9 cellular contexts compared by ENCODE assay signal in the genomic region with DNA sequence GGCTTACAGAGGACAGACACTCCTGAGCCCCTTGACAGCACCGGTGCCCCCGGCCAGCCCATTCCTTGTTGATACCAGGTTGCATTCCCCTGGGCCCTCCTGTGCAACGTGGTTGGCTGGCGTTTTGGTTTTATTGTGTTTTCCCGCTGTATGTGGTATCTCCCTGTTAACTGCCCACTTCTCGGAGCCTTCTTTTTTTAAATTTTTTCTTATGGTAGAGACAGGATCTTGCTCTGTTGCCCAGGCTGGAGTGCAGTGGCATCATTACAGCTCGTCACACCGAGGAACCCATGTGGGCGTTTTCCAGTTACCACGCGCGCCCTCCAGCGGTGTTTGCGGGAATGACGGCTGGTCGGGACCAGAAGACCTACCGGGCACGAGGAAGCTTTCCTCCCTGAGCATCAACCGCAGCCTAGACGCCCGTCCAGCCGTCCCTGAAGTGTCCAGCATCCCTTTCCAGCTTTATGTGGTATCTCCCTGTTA. TPM values are rescaled to one million over a fixed set of nuclear protein-coding genes. Genes with fewer than 3 reads are reported as not detected.
DNase-seq lines count a peak whose midpoint lies in the region; ATAC-seq and TF ChIP-seq lines count a peak whose summit lies in the region.
"Had no signal": no experiment of that assay in that cellular context is flagged by ENCODE, and none has a peak within 500 bp of the region (broad histone marks: within the 10 kb centered on the region; RNA-seq: fewer than 3 reads in every experiment).

No MANE protein-coding gene starts in this region.

- H3F3A ChIP-seq in GM23248 (ENCODE audit: insufficient read depth) = no peaks in the 10 kb centered on the region

- TF ChIP-seq CTCF in BE2C (IDR thresholded peaks at IDR 0.05; ENCODE audit: low read depth, low read length) (peak; percentile 76), OCI-LY7 (conservative IDR thresholded peaks at IDR 0.05; ENCODE audit: low read length) (peak; percentile 82), parathyroid adenoma (IDR thresholded peaks at IDR 0.05) (peak; percentile 8)

- H4K20me1 ChIP-seq in GM23248 (ENCODE audit: insufficient read depth) = no peaks in the 10 kb centered on the region
- no peaks in the 10 kb centered on the region for H4K20me1 ChIP-seq in OCI-LY7 (ENCODE audit: insufficient read depth, low read length)

- POLR2A ChIA-PET in OCI-LY7 (lab: Charles Lee) = interaction anchor here (0.7 kb wide), 2 partner anchors 32 to 1791 kb away, joined by 3 to 4 read pairs; no protein-coding TSS in a partner anchor

- no peaks in the 10 kb centered on the region for H3K9me3 ChIP-seq in BE2C
- no peaks in the 10 kb centered on the region for H3K9me3 ChIP-seq in GM23248 (ENCODE audit: low read depth)
- H3K9me3 ChIP-seq in OCI-LY7 (ENCODE audit: low read length) = no peaks in the 10 kb centered on the region
- no peaks in the 10 kb centered on the region for H3K9me3 ChIP-seq in parathyroid adenoma (ENCODE audit: control insufficient read depth, low read length)

- ATAC-seq in HG03439 (IDR thresholded peaks at IDR 0.05; ENCODE audit: unreplicated experiment) (no peak), GM18498 (IDR thresholded peaks at IDR 0.05; ENCODE audit: unreplicated experiment) (no peak)

- in situ Hi-C loops in GM23248 (cut with MboI) = no loop called here

- no peak overlapping the region for H3K27ac ChIP-seq in GM23248
- no peak overlapping the region for H3K27ac ChIP-seq in OCI-LY7 (ENCODE audit: low read depth, low read length, poor library complexity, severe bottlenecking)
- no peak overlapping the region for H3K27ac ChIP-seq in parathyroid adenoma

- no TSS peak for BruUV-seq in OCI-LY7 (replicated peaks; lab: Mats Ljungman, UMichigan)

- peak; percentile 80 for DNase-seq in BE2C
- DNase-seq in GM23248 = peak; percentile 71
- DNase-seq in OCI-LY7 (ENCODE audit: low spot score) = peak; percentile 83
- peak; percentile 76 for DNase-seq in activated T-cell treated with anti-CD3 and anti-CD28 coated beads for 24 hours (ENCODE audit: low read depth)
- DNase-seq in fibroblast of gingiva (ENCODE audit: low read depth) = peak; percentile 23

- H2AFZ ChIP-seq in GM23248 (peak overlapping the region; percentile 89; the same call in 1 of the 2 replicates), OCI-LY7 (ENCODE audit: low read length) (peak overlapping the region; percentile 89; the same call in 1 of the 2 replicates), parathyroid adenoma (no peak overlapping the region)

- H3K4me2 ChIP-seq in GM23248 (ENCODE audit: unreplicated experiment) (no peak overlapping the region), OCI-LY7 (ENCODE audit: low read length) (peak overlapping the region; percentile 63), parathyroid adenoma (ENCODE audit: low read length) (no peak overlapping the region)

- no peaks in the 10 kb centered on the region for H3K27me3 ChIP-seq in BE2C
- no peaks in the 10 kb centered on the region for H3K27me3 ChIP-seq in GM23248 (replicated peaks; ENCODE audit: insufficient read depth)
- no peaks in the 10 kb centered on the region for H3K27me3 ChIP-seq in parathyroid adenoma (ENCODE audit: control insufficient read depth, insufficient read depth, low read length)

- H3K9me2 ChIP-seq in GM23248 (ENCODE audit: insufficient read depth) (no peaks in the 10 kb centered on the region), OCI-LY7 (ENCODE audit: insufficient read depth, low read length) (no peaks in the 10 kb centered on the region)

- no peak overlapping the region for H3K4me3 ChIP-seq in BE2C (ENCODE audit: low read depth, low read length)
- H3K4me3 ChIP-seq in GM23248 = no peak overlapping the region
- no peak overlapping the region for H3K4me3 ChIP-seq in OCI-LY7 (ENCODE audit: low read depth, low read length, poor library complexity, severe bottlenecking)
- no peak overlapping the region for H3K4me3 ChIP-seq in parathyroid adenoma (ENCODE audit: low read depth, low read length)

- H3K4me1 ChIP-seq in BE2C = no peaks in the 10 kb centered on the region
- H3K4me1 ChIP-seq in GM23248 (ENCODE audit: insufficient read depth) = no peaks in the 10 kb centered on the region
- H3K4me1 ChIP-seq in OCI-LY7 (ENCODE audit: insufficient read depth, low read length, poor library complexity, severe bottlenecking) = peaks cover 12% of the 10 kb centered on the region
- no peaks in the 10 kb centered on the region for H3K4me1 ChIP-seq in parathyroid adenoma

- intact Hi-C loops in OCI-LY7 (cut with micrococcal nuclease; ENCODE audit: unreplicated experiment) = loop anchor here (1.0 to 5.0 kb wide), 5 partner anchors 91 to 268 kb away; no protein-coding TSS in a partner anchor

- CTCF ChIA-PET in OCI-LY7 (lab: Charles Lee; ENCODE audit: unreplicated experiment) = interaction anchor here (0.6 to 1.7 kb wide), 6 partner anchors 10 to 184 kb away, joined by 3 to 7 read pairs (median 3); no protein-coding TSS in a partner anchor

- H3K36me3 ChIP-seq in BE2C (no peaks in the 10 kb centered on the region), GM23248 (ENCODE audit: low read depth) (no peaks in the 10 kb centered on the region), OCI-LY7 (ENCODE audit: insufficient read depth, low read length) (no peaks in the 10 kb centered on the region), parathyroid adenoma (ENCODE audit: control insufficient read depth, insufficient read depth, low read length) (no peaks in the 10 kb centered on the region)

- 33 to 38% methylated on average over 22 of the region's 22 CpGs for WGBS in GM23248 (ENCODE audit: low coverage in 1 of 2, low lambda C conversion rate in 2 of 2, missing lambda C conversion rate in 2 of 2), 2 experiments

- H3K79me2 ChIP-seq in GM23248 (ENCODE audit: insufficient read depth) (no peaks in the 10 kb centered on the region), OCI-LY7 (ENCODE audit: insufficient read depth, low read depth, low read length) (no peaks in the 10 kb centered on the region), parathyroid adenoma (no peaks in the 10 kb centered on the region)

- no peak overlapping the region for H3K9ac ChIP-seq in GM23248
- no peak overlapping the region for H3K9ac ChIP-seq in parathyroid adenoma

RNA-seq across cellular contexts. Expression of a gene that starts 16.9 kb away (rescaled TPM):
- 103 TPM for polyA plus RNA-seq in BE2C (2012; ENCODE audit: insufficient read depth, insufficient read length, low read depth)
- 24.7 and 32.2 TPM in 2 replicates for total RNA-seq in GM23248 (2014; rRNA removed; shearing (Covaris generic))
- 49.9 and 52.4 TPM in 2 replicates for polyA plus RNA-seq in GM23248 (2016; fragmentation: Nextera tagmentation; extraction: Ambion mirVana)
- total RNA-seq in OCI-LY7 (2014; rRNA removed; shearing (Covaris generic)) = 20.2 and 22.9 TPM in 2 replicates
- 20.4 and 24.8 TPM in 2 replicates for total RNA-seq in OCI-LY7 (2022)

RNA-seq across cellular contexts. Expression of a gene that starts 55.7 kb away (rescaled TPM):
- polyA plus RNA-seq in BE2C (2012; ENCODE audit: insufficient read depth, insufficient read length, low read depth) = not detected
- not detected in 2 replicates for total RNA-seq in GM23248 (2014; rRNA removed; shearing (Covaris generic))
- polyA plus RNA-seq in GM23248 (2016; fragmentation: Nextera tagmentation; extraction: Ambion mirVana) = not detected in 2 replicates
- not detected in 2 replicates for total RNA-seq in OCI-LY7 (2014; rRNA removed; shearing (Covaris generic))
- total RNA-seq in OCI-LY7 (2022) = not detected in 2 replicates
- total RNA-seq: urinary bladder had no signal
- polyA plus RNA-seq: urinary bladder had no signal

Comparison
In these comparisons a context has a peak if more than half of its experiments do, and no peak if none do; other contexts are left out.
1. DNase-seq: peak in every context shown above with its lines; median percentile 83 in OCI-LY7; 80 in BE2C; 76 in activated T-cell treated with anti-CD3 and anti-CD28 coated beads for 24 hours; 71 in GM23248; 23 in fibroblast of gingiva.
2. CTCF ChIP-seq: peak in every context shown above with its lines; median percentile 82 in OCI-LY7; 76 in BE2C; 8 in parathyroid adenoma.